Comparison of ENCODE assay signal across 17 cellular contexts in the genomic region with DNA sequence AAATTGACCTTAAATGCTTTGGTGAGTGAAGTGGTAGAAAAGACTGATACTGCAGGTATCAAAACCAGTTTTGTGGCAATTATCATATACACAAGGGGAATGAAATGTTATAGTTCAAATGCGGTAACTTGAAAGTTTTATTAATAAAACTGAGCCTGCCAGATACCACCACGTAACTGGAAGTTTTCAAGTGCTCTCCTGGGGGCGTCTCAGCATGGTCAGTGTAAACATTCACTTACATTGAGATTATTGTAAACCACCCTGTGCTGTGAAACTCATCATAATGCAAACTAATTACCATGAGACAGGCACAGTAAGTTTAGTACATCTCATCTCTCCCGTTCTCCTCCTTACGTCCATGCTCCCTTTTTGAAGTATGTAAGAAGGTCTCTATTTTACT.
DNase-seq lines count a peak whose midpoint lies in the region; ATAC-seq and TF ChIP-seq lines count a peak whose summit lies in the region.
"Had no signal": no experiment of that assay in that cellular context is flagged by ENCODE, and none has a peak within 500 bp of the region (broad histone marks: within the 10 kb centered on the region; RNA-seq: fewer than 3 reads in every experiment).

No MANE protein-coding gene starts in this region.

- H3K36me3 ChIP-seq in SK-N-SH (replicated peaks in 1 of 2; ENCODE audit: control insufficient read depth in 1 of 2, insufficient read depth in 2 of 2, low read length in 1 of 2): no peaks in the 10 kb centered on the region
- H3K36me3 ChIP-seq in osteoblast (ENCODE audit: insufficient read depth, low read length): no peaks in the 10 kb centered on the region
- H3K36me3 ChIP-seq: HAP-1 had no signal

- H3K27ac ChIP-seq in SK-N-SH (ENCODE audit: low read depth in 2 of 2, low read length in 1 of 2) (peak overlapping the region; percentile 43 to 92; a peak in 3 of 4 replicates), osteoblast (ENCODE audit: low read depth, low read length) (no peak overlapping the region)

- H3K4me2 ChIP-seq in SK-N-SH: no peak overlapping the region
- no peak overlapping the region for H3K4me2 ChIP-seq in osteoblast (ENCODE audit: insufficient read depth, low read length)

- WGBS in SK-N-SH (ENCODE audit: low lambda C conversion rate): 77% methylated on average over 5 of the region's 5 CpGs
- 84 to 88% methylated on average over 5 of the region's 5 CpGs for WGBS in lower leg skin, 2 donors

- peaks cover 3% of the 10 kb centered on the region for H3K9me3 Mint-ChIP-seq in stimulated activated memory B cell treated with anti-CD40 and anti-IgM and Interleukin-4, amounts not matched to agents 10 μg/mL and 1 μg/mL and 100 μg/mL, for 72 hours
- H3K9me3 Mint-ChIP-seq: HFFc6 had no signal

- H3K9me3 ChIP-seq in SK-N-SH (no peaks in the 10 kb centered on the region), osteoblast (ENCODE audit: low read depth, low read length) (no peaks in the 10 kb centered on the region)
- H3K9me3 ChIP-seq: HAP-1 had no signal

- POLR2A ChIA-PET in SK-N-SH (lab: Yijun Ruan, JAX): no interaction called here

- intact Hi-C loops in lower leg skin (cut with DNase I; ENCODE audit: low total_unique reads): no loop called here

- ATAC-seq in SK-N-SH treated with all-trans-retinoic acid at 6 μM for 48 hours: no peak
- ATAC-seq in stimulated activated memory B cell treated with anti-CD40 and anti-IgM and Interleukin-4, amounts not matched to agents 10 μg/mL and 1 μg/mL and 100 μg/mL, for 72 hours: no peak
- ATAC-seq: HepG2 had no signal

- H3K4me1 ChIP-seq in SK-N-SH (ENCODE audit: control insufficient read depth in 1 of 2, insufficient read depth in 2 of 2, low read depth in 1 of 2, low read length in 1 of 2) (peaks cover 0 to 11% of the 10 kb centered on the region in 2 experiments; a peak in 2 of 4 replicates), osteoblast (ENCODE audit: insufficient read depth, low read length) (no peaks in the 10 kb centered on the region)

- H2AFZ ChIP-seq in SK-N-SH (ENCODE audit: low read depth) (no peak overlapping the region), osteoblast (ENCODE audit: low read length) (no peak overlapping the region)

- no peak overlapping the region for H3K4me3 Mint-ChIP-seq in stimulated activated memory B cell treated with anti-CD40 and anti-IgM and Interleukin-4, amounts not matched to agents 10 μg/mL and 1 μg/mL and 100 μg/mL, for 72 hours
- H3K4me3 Mint-ChIP-seq: B cell; CD4-positive, alpha-beta T cell; HFFc6 had no signal

- no peaks in the 10 kb centered on the region for H3K27me3 Mint-ChIP-seq in stimulated activated memory B cell treated with anti-CD40 and anti-IgM and Interleukin-4, amounts not matched to agents 10 μg/mL and 1 μg/mL and 100 μg/mL, for 72 hours
- H3K27me3 Mint-ChIP-seq: B cell; CD4-positive, alpha-beta T cell had no signal

- H3K4me1 Mint-ChIP-seq in stimulated activated memory B cell treated with anti-CD40 and anti-IgM and Interleukin-4, amounts not matched to agents 10 μg/mL and 1 μg/mL and 100 μg/mL, for 72 hours: no peaks in the 10 kb centered on the region
- H3K4me1 Mint-ChIP-seq: B cell had no signal

- DNase-seq in SK-N-SH: no peak
- DNase-seq in fibroblast of villous mesenchyme (ENCODE audit: low read depth): peak; percentile 22
- DNase-seq in osteoblast (ENCODE audit: insufficient read length, low spot score, missing footprints): peak; percentile 27
- no peak for DNase-seq in DMS 273 (lab: John Stamatoyannopoulos, UW; ENCODE audit: unreplicated experiment)
- DNase-seq in lower leg skin (ENCODE audit: low spot score in 2 of 2): no peak
- DNase-seq: 8988T; C1 segment of cervical spinal cord; CD4-positive, alpha-beta T cell; DMS153; DND-41; GDM1 had no signal

- H3K9ac ChIP-seq in SK-N-SH: no peak overlapping the region

- CTCF ChIA-PET in SK-N-SH (lab: Yijun Ruan, JAX): interaction anchor here (1.1 kb wide), 1 partner anchor 243 kb away, joined by 3 read pairs; no protein-coding TSS in a partner anchor

- H3F3A ChIP-seq in SK-N-SH (replicated peaks; ENCODE audit: insufficient read depth): no peaks in the 10 kb centered on the region

- no peak overlapping the region for H3K27ac Mint-ChIP-seq in stimulated activated memory B cell treated with anti-CD40 and anti-IgM and Interleukin-4, amounts not matched to agents 10 μg/mL and 1 μg/mL and 100 μg/mL, for 72 hours
- H3K27ac Mint-ChIP-seq: B cell; CD4-positive, alpha-beta T cell; HFFc6 had no signal

- TF ChIP-seq POLR2A in lower leg skin (IDR thresholded peaks at IDR 0.05): no peak

- TF ChIP-seq CTCF in SK-N-SH (IDR thresholded peaks at IDR 0.05) (no peak), fibroblast of villous mesenchyme (IDR thresholded peaks at IDR 0.05; ENCODE audit: insufficient read depth, low read depth, low read length) (no peak), osteoblast (IDR thresholded peaks at IDR 0.05; ENCODE audit: extremely low read depth, low read depth, low read length) (no peak), lower leg skin (IDR thresholded peaks at IDR 0.05) (no peak)

- no peak for TF ChIP-seq EP300 in SK-N-SH (IDR thresholded peaks at IDR 0.05; ENCODE audit: borderline replicate concordance in 1 of 2, low read depth in 1 of 2, low read length in 1 of 2)

- TF ChIP-seq RAD21 in SK-N-SH (IDR thresholded peaks at IDR 0.05; ENCODE audit: low read length): no peak

- H3K4me3 ChIP-seq in SK-N-SH (ENCODE audit: low read depth in 2 of 2, low read length in 1 of 2) (no peak overlapping the region), fibroblast of villous mesenchyme (ENCODE audit: low read depth, low read length) (no peak overlapping the region), osteoblast (ENCODE audit: insufficient read depth, low read length) (no peak overlapping the region), lower leg skin (ENCODE audit: low read depth, poor library complexity, severe bottlenecking) (no peak overlapping the region)
- H3K4me3 ChIP-seq: HAP-1 had no signal

- no peaks in the 10 kb centered on the region for H4K20me1 ChIP-seq in SK-N-SH (ENCODE audit: insufficient read depth)
- no peaks in the 10 kb centered on the region for H4K20me1 ChIP-seq in osteoblast (ENCODE audit: insufficient read depth, low read length)

- no peaks in the 10 kb centered on the region for H3K9me2 ChIP-seq in SK-N-SH

- H3K79me2 ChIP-seq in SK-N-SH (ENCODE audit: insufficient read depth) (no peaks in the 10 kb centered on the region), osteoblast (ENCODE audit: insufficient read depth, low read length) (no peaks in the 10 kb centered on the region)

- H3K36me3 Mint-ChIP-seq in stimulated activated memory B cell treated with anti-CD40 and anti-IgM and Interleukin-4, amounts not matched to agents 10 μg/mL and 1 μg/mL and 100 μg/mL, for 72 hours: no peaks in the 10 kb centered on the region

- no peaks in the 10 kb centered on the region for H3K27me3 ChIP-seq in SK-N-SH (ENCODE audit: insufficient read depth)
- no peaks in the 10 kb centered on the region for H3K27me3 ChIP-seq in osteoblast (ENCODE audit: insufficient read depth, low read length)

TF ChIP-seq in SK-N-SH, 30 proteins besides CTCF, POLR2A, EP300 and RAD21 (continues in another document):
- TF ChIP-seq NFIC (IDR thresholded peaks at IDR 0.05; ENCODE audit: borderline replicate concordance): no peak
- no peak for TF ChIP-seq POLR2AphosphoS5 (IDR thresholded peaks at IDR 0.05; ENCODE audit: low read depth, low read length)
- TF ChIP-seq, protein P1, sequence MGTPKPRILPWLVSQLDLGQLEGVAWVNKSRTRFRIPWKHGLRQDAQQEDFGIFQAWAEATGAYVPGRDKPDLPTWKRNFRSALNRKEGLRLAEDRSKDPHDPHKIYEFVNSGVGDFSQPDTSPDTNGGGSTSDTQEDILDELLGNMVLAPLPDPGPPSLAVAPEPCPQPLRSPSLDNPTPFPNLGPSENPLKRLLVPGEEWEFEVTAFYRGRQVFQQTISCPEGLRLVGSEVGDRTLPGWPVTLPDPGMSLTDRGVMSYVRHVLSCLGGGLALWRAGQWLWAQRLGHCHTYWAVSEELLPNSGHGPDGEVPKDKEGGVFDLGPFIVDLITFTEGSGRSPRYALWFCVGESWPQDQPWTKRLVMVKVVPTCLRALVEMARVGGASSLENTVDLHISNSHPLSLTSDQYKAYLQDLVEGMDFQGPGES (IDR thresholded peaks at IDR 0.05; ENCODE audit: low read depth, low read length): no peak
- TF ChIP-seq, protein P2, sequence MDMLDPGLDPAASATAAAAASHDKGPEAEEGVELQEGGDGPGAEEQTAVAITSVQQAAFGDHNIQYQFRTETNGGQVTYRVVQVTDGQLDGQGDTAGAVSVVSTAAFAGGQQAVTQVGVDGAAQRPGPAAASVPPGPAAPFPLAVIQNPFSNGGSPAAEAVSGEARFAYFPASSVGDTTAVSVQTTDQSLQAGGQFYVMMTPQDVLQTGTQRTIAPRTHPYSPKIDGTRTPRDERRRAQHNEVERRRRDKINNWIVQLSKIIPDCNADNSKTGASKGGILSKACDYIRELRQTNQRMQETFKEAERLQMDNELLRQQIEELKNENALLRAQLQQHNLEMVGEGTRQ (IDR thresholded peaks at IDR 0.05; ENCODE audit: borderline replicate concordance, low read depth, low read length): no peak
- TF ChIP-seq RXRA (IDR thresholded peaks at IDR 0.05; ENCODE audit: borderline replicate concordance, low read depth): no peak

TF ChIP-seq in SK-N-SH treated with all-trans-retinoic acid at 6 μM for 48 hours, 23 proteins besides CTCF, POLR2A, EP300 and RAD21 (continues in another document):
- TF ChIP-seq TCF4 (CRISPR knock-in tag; IDR thresholded peaks at IDR 0.05; ENCODE audit: borderline replicate concordance) (no peak), ISL1 (CRISPR knock-in tag; IDR thresholded peaks at IDR 0.05) (no peak), BACH2 (CRISPR knock-in tag; IDR thresholded peaks at IDR 0.05; ENCODE audit: borderline replicate concordance) (no peak)
- TF ChIP-seq, protein P3, sequence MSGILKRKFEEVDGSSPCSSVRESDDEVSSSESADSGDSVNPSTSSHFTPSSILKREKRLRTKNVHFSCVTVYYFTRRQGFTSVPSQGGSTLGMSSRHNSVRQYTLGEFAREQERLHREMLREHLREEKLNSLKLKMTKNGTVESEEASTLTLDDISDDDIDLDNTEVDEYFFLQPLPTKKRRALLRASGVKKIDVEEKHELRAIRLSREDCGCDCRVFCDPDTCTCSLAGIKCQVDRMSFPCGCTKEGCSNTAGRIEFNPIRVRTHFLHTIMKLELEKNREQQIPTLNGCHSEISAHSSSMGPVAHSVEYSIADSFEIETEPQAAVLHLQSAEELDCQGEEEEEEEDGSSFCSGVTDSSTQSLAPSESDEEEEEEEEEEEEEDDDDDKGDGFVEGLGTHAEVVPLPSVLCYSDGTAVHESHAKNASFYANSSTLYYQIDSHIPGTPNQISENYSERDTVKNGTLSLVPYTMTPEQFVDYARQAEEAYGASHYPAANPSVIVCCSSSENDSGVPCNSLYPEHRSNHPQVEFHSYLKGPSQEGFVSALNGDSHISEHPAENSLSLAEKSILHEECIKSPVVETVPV (CRISPR knock-in tag; IDR thresholded peaks at IDR 0.05): no peak

Comparison
In these comparisons a context has a peak if more than half of its experiments do, and no peak if none do; other contexts are left out.
1. DNase-seq: peak in fibroblast of villous mesenchyme (single experiment) and osteoblast (single experiment); none in SK-N-SH (single experiment), DMS 273 (single experiment) and lower leg skin (0 of 2).